Comparison of ENCODE assay signal across 12 cellular contexts in the genomic region with DNA sequence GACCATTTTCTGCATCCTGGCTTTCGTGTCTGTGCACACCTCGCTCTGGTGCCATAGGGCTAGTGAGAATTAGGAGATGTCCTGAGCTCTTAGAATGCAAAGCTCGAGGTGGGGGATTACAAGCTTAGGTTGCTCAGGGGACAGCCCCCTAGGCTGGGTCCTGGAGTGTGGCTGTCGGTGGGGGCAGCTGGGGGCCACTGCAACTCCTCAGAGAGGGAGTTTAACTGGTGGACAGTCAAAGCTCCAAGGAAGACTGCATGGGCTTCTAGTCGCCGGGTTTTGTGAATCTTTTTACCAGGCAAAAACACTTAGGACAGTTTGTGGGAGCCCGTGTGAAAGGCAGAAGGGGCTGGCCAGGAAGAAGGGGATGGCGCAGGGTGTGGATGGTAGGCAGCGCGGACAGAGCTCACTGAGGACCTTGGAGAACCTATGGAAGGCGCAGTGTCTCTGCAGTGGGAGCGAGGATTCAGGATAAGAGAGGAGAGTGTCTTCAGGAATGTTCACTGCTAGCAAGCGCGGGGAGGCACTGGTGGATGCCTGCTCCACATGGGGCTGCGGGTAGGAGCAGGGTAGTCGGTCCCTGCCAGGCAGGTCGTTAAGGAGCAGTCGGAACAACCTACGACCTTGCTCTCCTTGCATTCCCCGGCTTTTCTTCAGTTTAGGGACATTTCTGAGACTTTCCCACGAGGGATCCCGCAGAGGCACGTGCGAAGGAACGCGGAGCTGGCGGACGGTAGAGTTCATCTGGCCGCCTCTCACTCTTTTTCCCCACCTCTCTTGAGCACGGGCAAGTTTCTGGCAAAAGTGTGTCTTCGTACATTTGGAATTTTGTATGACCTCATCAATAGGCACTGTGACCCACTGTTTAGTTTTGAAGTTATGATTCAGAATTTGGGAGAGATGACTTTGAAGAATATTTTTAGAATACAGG. TPM values are rescaled to one million over a fixed set of nuclear protein-coding genes. Genes with fewer than 3 reads are reported as not detected.
DNase-seq lines count a peak whose midpoint lies in the region; ATAC-seq and TF ChIP-seq lines count a peak whose summit lies in the region.
"Had no signal": no experiment of that assay in that cellular context is flagged by ENCODE, and none has a peak within 500 bp of the region (broad histone marks: within the 10 kb centered on the region; RNA-seq: fewer than 3 reads in every experiment).

No MANE protein-coding gene starts in this region.

- no peaks in the 10 kb centered on the region for H3K27me3 Mint-ChIP-seq in naive thymus-derived CD8-positive, alpha-beta T cell

- H3K79me2 ChIP-seq in osteoblast (ENCODE audit: insufficient read depth, low read length): peaks cover 24% of the 10 kb centered on the region

- peaks cover 5 to 26% (median 6%) of the 10 kb centered on the region in 3 donors for H3K36me3 Mint-ChIP-seq in naive thymus-derived CD8-positive, alpha-beta T cell

- H2AFZ ChIP-seq in osteoblast (ENCODE audit: low read length): no peak overlapping the region

- intact Hi-C loops in Panc1 (cut with micrococcal nuclease; ENCODE audit: unreplicated experiment): no loop called here

- in situ Hi-C loops in Panc1 (cut with HindIII; ENCODE audit: low pct_unique_long_range_greater_than_20kb, low sequenced_read_pairs): no loop called here

- H3K9me3 Mint-ChIP-seq in naive thymus-derived CD8-positive, alpha-beta T cell: peaks cover 0 to 18% (median 2%) of the 10 kb centered on the region in 9 donors

- BruUV-seq in Panc1 (replicated peaks; lab: Mats Ljungman, UMichigan): no TSS peak

- peaks cover 2 to 25% (median 10%) of the 10 kb centered on the region in 4 donors for H3K4me1 Mint-ChIP-seq in naive thymus-derived CD8-positive, alpha-beta T cell

- H3K4me1 ChIP-seq in Panc1 (ENCODE audit: control insufficient read depth, insufficient read depth, low read length) (peaks cover 10% of the 10 kb centered on the region), osteoblast (ENCODE audit: insufficient read depth, low read length) (peaks cover 34% of the 10 kb centered on the region)

- POLR2A ChIA-PET in AG04450 (lab: Yijun Ruan, JAX): interaction anchor here (0.6 to 2.7 kb wide), 6 partner anchors 10 to 395 kb away, joined by 3 to 19 read pairs (median 5); no protein-coding TSS in a partner anchor
- POLR2A ChIA-PET in Panc1 (lab: Charles Lee): interaction anchor here (0.6 to 1.1 kb wide), 3 partner anchors 43 to 1679 kb away, joined by 3 to 7 read pairs (median 3); no protein-coding TSS in a partner anchor
- POLR2A ChIA-PET in naive thymus-derived CD8-positive, alpha-beta T cell (lab: Charles Lee): no interaction called here

- DNase-seq in AG04450 (ENCODE audit: low read depth, low spot score) (no peak), Panc1 (ENCODE audit: low read depth, low spot score) (no peak), fibroblast of peridontal ligament (ENCODE audit: extremely low read depth) (peak; percentile 79), osteoblast (ENCODE audit: insufficient read length, low spot score, missing footprints) (peak; percentile 88), pons (ENCODE audit: low spot score) (no peak)
- DNase-seq in naive thymus-derived CD8-positive, alpha-beta T cell: no peak
- DNase-seq: DND-41, NCI-H1105 treated with DMSO at 0.1 percent for 48 hours had no signal

- H3K27ac ChIP-seq in AG04450 (ENCODE audit: low read depth, low read length) (peak overlapping the region; percentile 80), Panc1 (ENCODE audit: low read length) (peak overlapping the region; percentile 63), osteoblast (ENCODE audit: low read depth, low read length) (peak overlapping the region; percentile 89)
- H3K27ac ChIP-seq: VCaP had no signal

- peaks cover 16% of the 10 kb centered on the region for H4K20me1 ChIP-seq in osteoblast (ENCODE audit: insufficient read depth, low read length)

- ATAC-seq in Panc1 (peak; percentile 76), HG03025 (IDR thresholded peaks at IDR 0.05; ENCODE audit: low FRiP score, unreplicated experiment) (no peak), GM18873 (IDR thresholded peaks at IDR 0.05; ENCODE audit: low FRiP score, unreplicated experiment) (no peak)
- no peak for ATAC-seq in naive thymus-derived CD8-positive, alpha-beta T cell
- ATAC-seq: esophagus mucosa had no signal

- H3K27me3 ChIP-seq in AG04450 (ENCODE audit: control insufficient read depth, insufficient read depth, low read length) (no peaks in the 10 kb centered on the region), Panc1 (ENCODE audit: control insufficient read depth, insufficient read depth, low read length) (no peaks in the 10 kb centered on the region), osteoblast (ENCODE audit: insufficient read depth, low read length) (no peaks in the 10 kb centered on the region)

- CTCF ChIA-PET in AG04450 (lab: Charles Lee) (interaction anchor here (0.9 to 4.3 kb wide), 5 partner anchors 14 to 78 kb away, joined by 3 to 23 read pairs (median 4); no protein-coding TSS in a partner anchor), Panc1 (lab: Charles Lee) (interaction anchor here (0.6 kb wide), 1 partner anchor 88 kb away, joined by 3 read pairs; no protein-coding TSS in a partner anchor)

- H3K36me3 ChIP-seq in Panc1 (ENCODE audit: control insufficient read depth, insufficient read depth, low read length) (no peaks in the 10 kb centered on the region), osteoblast (ENCODE audit: insufficient read depth, low read length) (peaks cover 38% of the 10 kb centered on the region)

- H3K4me2 ChIP-seq in osteoblast (ENCODE audit: insufficient read depth, low read length): peak overlapping the region; percentile 93

- H3K4me3 ChIP-seq in AG04450 (ENCODE audit: low read depth, low read length) (peak overlapping the region; percentile 71), Panc1 (ENCODE audit: low read depth in 2 of 2, low read length in 2 of 2) (peak overlapping the region; percentile 44 to 54), osteoblast (ENCODE audit: insufficient read depth, low read length) (peak overlapping the region; percentile 74)

- H3K4me3 Mint-ChIP-seq in naive thymus-derived CD8-positive, alpha-beta T cell: peak overlapping the region in 1 of 10 donors; percentile 54

- H3K9me3 ChIP-seq in AG04450 (ENCODE audit: control insufficient read depth, insufficient read depth, low read length): no peaks in the 10 kb centered on the region; the same call in 1 of the 2 replicates
- H3K9me3 ChIP-seq in Panc1 (ENCODE audit: control insufficient read depth, insufficient read depth, low read depth, low read length): no peaks in the 10 kb centered on the region; the same call in 1 of the 2 replicates
- no peaks in the 10 kb centered on the region for H3K9me3 ChIP-seq in osteoblast (ENCODE audit: low read depth, low read length)

- TF ChIP-seq CTCF in AG04450 (IDR thresholded peaks at IDR 0.05; ENCODE audit: low read depth, low read length): no peak
- no peak for TF ChIP-seq CTCF in Panc1 (IDR thresholded peaks at IDR 0.05)
- TF ChIP-seq CTCF in osteoblast (IDR thresholded peaks at IDR 0.05; ENCODE audit: extremely low read depth, low read depth, low read length): no peak

- H3K27ac Mint-ChIP-seq in naive thymus-derived CD8-positive, alpha-beta T cell: peak overlapping the region in 4 of 10 donors; percentile 0 to 44 (median 30)

RNA-seq across cellular contexts. Expression of a gene that starts 12.9 kb away (rescaled TPM):
- polyA plus RNA-seq in AG04450 (2011; rRNA removed): 0.38 and 0.52 TPM in 2 replicates
- 0.51 and 1.00 TPM in 2 replicates for polyA minus RNA-seq in AG04450 (2011; rRNA and poly(A)+ RNA removed)
- total RNA-seq in Panc1 (2021; ENCODE audit: unreplicated experiment) (not detected), osteoblast (0.29 and 0.72 TPM in 2 replicates)
- not detected for polyA plus RNA-seq in Panc1 (2012; ENCODE audit: insufficient read length)
- under 1 TPM; 0.19 to 0.23 TPM for total RNA-seq in naive thymus-derived CD8-positive, alpha-beta T cell
- not detected for polyA plus RNA-seq in naive thymus-derived CD8-positive, alpha-beta T cell

Comparison
In these comparisons a context has a peak if more than half of its experiments do, and no peak if none do; other contexts are left out.
1. DNase-seq: peak in fibroblast of peridontal ligament (single experiment) and osteoblast (single experiment); none in AG04450 (single experiment), Panc1 (single experiment), pons (single experiment) and naive thymus-derived CD8-positive, alpha-beta T cell (0 of 10).
2. Peak in every context shown above with its lines, with median percentiles within 50 percentile points of each other: H3K27ac ChIP-seq and H3K4me3 ChIP-seq.